ENCODE assay signal across 17 cellular contexts in the genomic region with DNA sequence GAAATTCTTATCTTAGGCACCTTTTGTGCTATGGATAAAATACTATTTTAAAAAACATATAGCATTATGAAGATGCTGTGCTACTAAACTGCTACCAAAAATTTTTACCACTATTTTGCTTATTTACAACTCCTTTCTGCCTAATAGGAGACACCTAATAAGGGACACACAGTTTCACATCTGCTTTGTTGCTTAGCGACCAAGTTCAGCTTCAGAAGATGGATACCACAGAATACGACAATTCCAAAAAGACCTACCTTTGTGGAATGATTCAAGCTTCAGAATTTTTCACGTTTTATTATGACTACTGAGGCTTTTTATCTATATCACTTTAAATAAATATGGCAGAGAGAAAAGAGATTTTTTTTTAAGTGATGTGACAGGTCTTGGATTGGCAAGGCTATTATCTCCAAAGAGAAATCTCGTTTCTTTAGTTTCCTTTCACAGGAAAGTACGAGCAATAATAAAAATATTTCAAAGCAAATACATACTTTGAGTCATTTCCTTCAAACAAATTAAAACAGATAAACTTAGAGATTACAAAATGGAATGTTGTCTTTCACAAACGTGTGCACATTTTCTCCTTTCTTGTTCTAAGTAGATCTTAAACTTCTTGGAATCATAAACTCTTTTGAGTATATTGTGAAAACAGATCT. TPM values are rescaled to one million over a fixed set of nuclear protein-coding genes. Genes with fewer than 3 reads are reported as not detected.
DNase-seq lines count a peak whose midpoint lies in the region; ATAC-seq, FAIRE-seq and TF ChIP-seq lines count a peak whose summit lies in the region.
"Had no signal": no experiment of that assay in that cellular context is flagged by ENCODE, and none has a peak within 500 bp of the region (broad histone marks: within the 10 kb centered on the region; RNA-seq: fewer than 3 reads in every experiment).

No MANE protein-coding gene starts in this region.

- H3K9ac ChIP-seq in K562 (ENCODE audit: insufficient read depth in 1 of 2, low read depth in 2 of 2, low read length in 2 of 2) (no peak overlapping the region), keratinocyte (ENCODE audit: control insufficient read depth, extremely low read depth, insufficient read depth, low read length) (peak overlapping the region; percentile 43)
- H3K9ac ChIP-seq: BLaER1 had no signal

- DNase-seq in EL: peak; percentile 36
- DNase-seq in MG63: no peak
- no peak for DNase-seq in K562 (ENCODE audit: extremely low read depth in 1 of 4, low spot score in 3 of 4)
- DNase-seq in keratinocyte (ENCODE audit: low read depth, low spot score): no peak
- no peak for DNase-seq in vagina (ENCODE audit: extremely low spot score in 2 of 2)
- no peak for DNase-seq in activated naive CD8-positive, alpha-beta T cell treated with anti-CD3 and anti-CD28 coated beads, Interleukin-2, amount 50 U/mL, for 24 hours
- DNase-seq in effector memory CD8-positive, alpha-beta T cell: no peak
- no peak for DNase-seq in naive thymus-derived CD8-positive, alpha-beta T cell
- DNase-seq: activated naive CD4-positive, alpha-beta T cell; H9; hippocampal formation; left colon; NCI-H1694 treated with DMSO at 0.1 percent for 48 hours; NCI-H69; testis had no signal

- peak overlapping the region; percentile 10 for H3K4me3 ChIP-seq in MG63
- no peak overlapping the region for H3K4me3 ChIP-seq in K562
- peak overlapping the region in 2 of 3 experiments; percentile 15 to 36 for H3K4me3 ChIP-seq in keratinocyte (ENCODE audit: control insufficient read depth in 2 of 3, extremely low read depth in 1 of 3, insufficient read depth in 2 of 3, low read depth in 1 of 3, low read length in 3 of 3)
- no peak overlapping the region for H3K4me3 ChIP-seq in vagina
- H3K4me3 ChIP-seq: BLaER1, testis had no signal

- in situ Hi-C loops in K562 (cut with MboI): no loop called here

- H3K27me3 Mint-ChIP-seq in activated naive CD8-positive, alpha-beta T cell treated with anti-CD3 and anti-CD28 coated beads, Interleukin-2, amount 50 U/mL, for 24 hours: no peaks in the 10 kb centered on the region
- H3K27me3 Mint-ChIP-seq in effector memory CD8-positive, alpha-beta T cell: no peaks in the 10 kb centered on the region
- H3K27me3 Mint-ChIP-seq in naive thymus-derived CD8-positive, alpha-beta T cell: no peaks in the 10 kb centered on the region

- TF ChIP-seq POLR2A in K562 (conservative IDR thresholded peaks at IDR 0.05) (no peak), vagina (IDR thresholded peaks at IDR 0.05) (no peak)

- dilution Hi-C loops in keratinocyte (cut with MboI; ENCODE audit: extremely low pct_ligation_motif_present, low sequenced_read_pairs): no loop called here

- TF ChIP-seq CTCF in K562 (IDR thresholded peaks at IDR 0.05 in 2 of 3, conservative IDR thresholded peaks at IDR 0.05 in 1 of 3; ENCODE audit: insufficient read depth in 2 of 3, low read depth in 1 of 3, low read length in 3 of 3) (no peak), keratinocyte (optimal IDR thresholded peaks at IDR 0.05 in 1 of 3, IDR thresholded peaks at IDR 0.05 in 1 of 3, conservative IDR thresholded peaks at IDR 0.05 in 1 of 3; ENCODE audit: extremely low read depth in 1 of 3, insufficient read depth in 2 of 3, low read length in 3 of 3) (no peak), vagina (IDR thresholded peaks at IDR 0.05) (no peak)

- H3K9me3 Mint-ChIP-seq in activated naive CD8-positive, alpha-beta T cell treated with anti-CD3 and anti-CD28 coated beads, Interleukin-2, amount 50 U/mL, for 24 hours: no peaks in the 10 kb centered on the region
- H3K9me3 Mint-ChIP-seq in effector memory CD8-positive, alpha-beta T cell: no peaks in the 10 kb centered on the region
- no peaks in the 10 kb centered on the region for H3K9me3 Mint-ChIP-seq in naive thymus-derived CD8-positive, alpha-beta T cell
- H3K9me3 Mint-ChIP-seq: H9 had no signal

- H3K27me3 ChIP-seq in MG63 (no peaks in the 10 kb centered on the region), K562 (ENCODE audit: control insufficient read depth in 2 of 2, insufficient read depth in 2 of 2, low read length in 2 of 2) (no peaks in the 10 kb centered on the region), keratinocyte (ENCODE audit: control insufficient read depth, extremely low read depth, insufficient read depth, low read length) (no peaks in the 10 kb centered on the region), vagina (no peaks in the 10 kb centered on the region)
- H3K27me3 ChIP-seq: BLaER1, testis had no signal

- WGBS in K562 (ENCODE audit: insufficient coverage, low coverage, missing lambda C conversion rate): 52% methylated on average over 6 of the region's 6 CpGs

- H3K36me3 Mint-ChIP-seq in activated naive CD8-positive, alpha-beta T cell treated with anti-CD3 and anti-CD28 coated beads, Interleukin-2, amount 50 U/mL, for 24 hours (ENCODE audit: low read depth): peaks cover 3% of the 10 kb centered on the region
- H3K36me3 Mint-ChIP-seq in effector memory CD8-positive, alpha-beta T cell (ENCODE audit: insufficient read depth): peaks cover 16% of the 10 kb centered on the region
- H3K36me3 Mint-ChIP-seq in naive thymus-derived CD8-positive, alpha-beta T cell: peaks cover 0 to 5% (median 1%) of the 10 kb centered on the region in 3 donors

- no peak overlapping the region for H3K27ac ChIP-seq in K562 (ENCODE audit: extremely low read depth, low read depth, low read length)
- H3K27ac ChIP-seq in keratinocyte (ENCODE audit: control insufficient read depth, insufficient read depth, low read length): peak overlapping the region; percentile 77
- no peak overlapping the region for H3K27ac ChIP-seq in vagina
- H3K27ac ChIP-seq: BLaER1, testis had no signal

- ATAC-seq in K562: no peak
- ATAC-seq in activated naive CD8-positive, alpha-beta T cell treated with anti-CD3 and anti-CD28 coated beads, Interleukin-2, amount 50 U/mL, for 24 hours: no peak
- no peak for ATAC-seq in effector memory CD8-positive, alpha-beta T cell (replicated peaks)
- no peak for ATAC-seq in naive thymus-derived CD8-positive, alpha-beta T cell
- ATAC-seq: left colon had no signal

- no peak overlapping the region for H3K4me2 ChIP-seq in K562 (ENCODE audit: insufficient read depth, low read length)
- H3K4me2 ChIP-seq in keratinocyte (ENCODE audit: control insufficient read depth, extremely low read depth, insufficient read depth, low read depth, low read length): peak overlapping the region; percentile 79
- H3K4me2 ChIP-seq: BLaER1 had no signal

- no peaks in the 10 kb centered on the region for H3K36me3 ChIP-seq in MG63
- H3K36me3 ChIP-seq in K562 (ENCODE audit: control insufficient read depth, insufficient read depth, low read length): peaks cover 2% of the 10 kb centered on the region; the same call in 2 of the 3 replicates
- no peaks in the 10 kb centered on the region for H3K36me3 ChIP-seq in keratinocyte (ENCODE audit: control insufficient read depth in 2 of 2, extremely low read depth in 1 of 2, insufficient read depth in 2 of 2, low read length in 2 of 2)
- H3K36me3 ChIP-seq in vagina: no peaks in the 10 kb centered on the region

- H2AFZ ChIP-seq in K562 (ENCODE audit: low read depth, low read length) (no peak overlapping the region), keratinocyte (ENCODE audit: control insufficient read depth, low read length) (no peak overlapping the region)

- no peak overlapping the region for H3K4me3 Mint-ChIP-seq in activated naive CD8-positive, alpha-beta T cell treated with anti-CD3 and anti-CD28 coated beads, Interleukin-2, amount 50 U/mL, for 24 hours
- H3K4me3 Mint-ChIP-seq in effector memory CD8-positive, alpha-beta T cell: no peak overlapping the region
- no peak overlapping the region for H3K4me3 Mint-ChIP-seq in naive thymus-derived CD8-positive, alpha-beta T cell
- H3K4me3 Mint-ChIP-seq: H9 had no signal

- H3K9me3 ChIP-seq in MG63: no peaks in the 10 kb centered on the region
- no peaks in the 10 kb centered on the region for H3K9me3 ChIP-seq in K562 (replicated peaks; ENCODE audit: control insufficient read depth, insufficient read depth, low read depth, low read length)
- no peaks in the 10 kb centered on the region for H3K9me3 ChIP-seq in keratinocyte (ENCODE audit: control insufficient read depth, low read depth, low read length)
- H3K9me3 ChIP-seq in vagina: no peaks in the 10 kb centered on the region
- H3K9me3 ChIP-seq: BLaER1, testis had no signal

- H3K79me2 ChIP-seq in K562 (ENCODE audit: control insufficient read depth, insufficient read depth, low read length): peaks cover 67% of the 10 kb centered on the region
- H3K79me2 ChIP-seq in keratinocyte (ENCODE audit: control insufficient read depth, insufficient read depth, low read length): peaks cover 55% of the 10 kb centered on the region

- BruUV-seq in K562 (replicated peaks; lab: Mats Ljungman, UMichigan): no TSS peak

- CTCF ChIA-PET in K562 (lab: Yijun Ruan, JAX; ENCODE audit: low intra/inter-chr PET ratio): no interaction called here

- peaks cover 12% of the 10 kb centered on the region for H3K4me1 Mint-ChIP-seq in activated naive CD8-positive, alpha-beta T cell treated with anti-CD3 and anti-CD28 coated beads, Interleukin-2, amount 50 U/mL, for 24 hours
- H3K4me1 Mint-ChIP-seq in effector memory CD8-positive, alpha-beta T cell (ENCODE audit: low read depth in 2 of 2): peaks cover 9% of the 10 kb centered on the region in 2 donors
- peaks cover 0 to 28% (median 14%) of the 10 kb centered on the region in 4 donors for H3K4me1 Mint-ChIP-seq in naive thymus-derived CD8-positive, alpha-beta T cell
- H3K4me1 Mint-ChIP-seq: H9 had no signal

- POLR2A ChIA-PET in K562 (lab: Yijun Ruan, JAX): interaction anchor here (1.0 kb wide), 1 partner anchor 12 kb away, joined by 3 read pairs; no protein-coding TSS in a partner anchor
- POLR2A ChIA-PET in naive thymus-derived CD8-positive, alpha-beta T cell (lab: Charles Lee): no interaction called here

- intact Hi-C loops in K562 (cut with micrococcal nuclease) (no loop called here), vagina (cut with DNase I) (no loop called here)

- H3K9me1 ChIP-seq in K562 (ENCODE audit: control insufficient read depth, insufficient read depth, low read length) (no peaks in the 10 kb centered on the region), keratinocyte (ENCODE audit: control insufficient read depth, extremely low read depth, insufficient read depth, low read length) (no peaks in the 10 kb centered on the region)

- no peak overlapping the region for H3K27ac Mint-ChIP-seq in activated naive CD8-positive, alpha-beta T cell treated with anti-CD3 and anti-CD28 coated beads, Interleukin-2, amount 50 U/mL, for 24 hours
- H3K27ac Mint-ChIP-seq in effector memory CD8-positive, alpha-beta T cell: no peak overlapping the region
- H3K27ac Mint-ChIP-seq in naive thymus-derived CD8-positive, alpha-beta T cell: no peak overlapping the region
- H3K27ac Mint-ChIP-seq: H9 had no signal

- TF ChIP-seq RAD21 in K562 (CRISPR knock-in tag; conservative IDR thresholded peaks at IDR 0.05 in 1 of 2, IDR thresholded peaks at IDR 0.05 in 1 of 2): no peak

- no peak for FAIRE-seq in K562 (lab: Jason Lieb, UNC)
- no peak for FAIRE-seq in keratinocyte (lab: Jason Lieb, UNC)
- FAIRE-seq: TTC549 had no signal

- H3K4me1 ChIP-seq in K562 (replicated peaks in 1 of 2; ENCODE audit: control insufficient read depth in 2 of 2, insufficient read depth in 2 of 2, low read length in 2 of 2): no peaks in the 10 kb centered on the region
- peaks cover 4% of the 10 kb centered on the region for H3K4me1 ChIP-seq in keratinocyte (ENCODE audit: control insufficient read depth, extremely low read depth, insufficient read depth, low read length)
- peaks cover 16% of the 10 kb centered on the region for H3K4me1 ChIP-seq in vagina
- H3K4me1 ChIP-seq: testis had no signal

- TF ChIP-seq EP300 in K562 (IDR thresholded peaks at IDR 0.05; ENCODE audit: low read length): no peak

- peaks cover 3% of the 10 kb centered on the region; the same call in 1 of the 2 replicates for H4K20me1 ChIP-seq in K562 (replicated peaks; ENCODE audit: control insufficient read depth, insufficient read depth, low read length)
- no peaks in the 10 kb centered on the region for H4K20me1 ChIP-seq in keratinocyte (ENCODE audit: control insufficient read depth, extremely low read depth, insufficient read depth, low read length)

RNA-seq across cellular contexts. Expression of gene SPAG9, which starts 35.4 kb away (rescaled TPM):
- total RNA-seq in MG63 (2014; rRNA removed; shearing (Covaris generic); ENCODE audit: low replicate concordance): 53.8 and 65.5 TPM in 2 replicates
- total RNA-seq in K562 (2011; cell fraction: chromatin; rRNA removed; ENCODE audit: low replicate concordance): 145 and 406 TPM in 2 replicates
- total RNA-seq in K562 (2011; cell fraction: nucleolus; rRNA removed): 54.2 and 98.0 TPM in 2 replicates
- 135 and 220 TPM in 2 replicates for total RNA-seq in K562 (2011; cell fraction: nucleoplasm; rRNA removed)
- 41.8 and 53.8 TPM in 2 replicates for total RNA-seq in K562 (2014; rRNA removed)
- total RNA-seq in K562 (2014; rRNA removed; fragmentation: Illumina TruSeq; extraction: Trizol): 87.8 and 101 TPM in 2 replicates
- total RNA-seq in K562 (2015; rRNA removed; fragmentation: Illumina TruSeq; extraction: Trizol): 79.7 and 99.2 TPM in 2 replicates
- total RNA-seq in K562 (2021): 61.5 and 65.1 TPM in 2 replicates
- 62.1 and 65.8 TPM in 2 replicates for polyA plus RNA-seq in K562 (2011; rRNA removed)
- 12.8 and 27.7 TPM in 2 replicates for polyA plus RNA-seq in K562 (2011; cell fraction: cytosol; rRNA removed)
- 98.3 and 139 TPM in 2 replicates for polyA plus RNA-seq in K562 (2011; cell fraction: nucleus; rRNA removed)
- polyA plus RNA-seq in K562 (2012): 54.2 and 56.4 TPM in 2 replicates
- 58.2 and 59.8 TPM in 2 replicates for polyA plus RNA-seq in K562 (2014; fragmentation: Illumina TruSeq; extraction: Trizol)
- polyA plus RNA-seq in K562 (2014; fragmentation: Nextera tagmentation; extraction: Ambion mirVana): 10 to 100 TPM; 12.2 to 15.2 TPM
- polyA plus RNA-seq in K562 (2014; rRNA removed): 34.8 and 42.7 TPM in 2 replicates
- 152 and 201 TPM in 2 replicates for polyA minus RNA-seq in K562 (2011; rRNA and poly(A)+ RNA removed)
- polyA minus RNA-seq in K562 (2011; cell fraction: cytosol; rRNA and poly(A)+ RNA removed): 40.0 and 51.0 TPM in 2 replicates
- polyA minus RNA-seq in K562 (2011; cell fraction: nucleus; rRNA and poly(A)+ RNA removed): 66.4 and 137 TPM in 2 replicates
- 34.6 to 43.1 TPM (median 36.7 TPM) in 3 replicates for polyA plus RNA-seq in keratinocyte
- polyA plus RNA-seq in keratinocyte (2011; ENCODE audit: low read depth): 258 TPM
- polyA plus RNA-seq in keratinocyte (2011; cell fraction: cytosol; rRNA removed): 24.1 and 35.5 TPM in 2 replicates
- 63.9 and 76.1 TPM in 2 replicates for polyA plus RNA-seq in keratinocyte (2011; cell fraction: nucleus; rRNA removed)
- 43.4 and 63.7 TPM in 2 replicates for polyA plus RNA-seq in keratinocyte (2012; ENCODE audit: low replicate concordance)
- 57.8 to 121 TPM (median 88.9 TPM) in 3 replicates for polyA minus RNA-seq in keratinocyte
- 37.2 TPM for polyA minus RNA-seq in keratinocyte (2011; cell fraction: cytosol; rRNA and poly(A)+ RNA removed)
- 70.3 and 145 TPM in 2 replicates for polyA minus RNA-seq in keratinocyte (2011; cell fraction: nucleus; rRNA and poly(A)+ RNA removed)
- 92.6 TPM for total RNA-seq in vagina
- 10 to 100 TPM; 52.4 to 58.0 TPM for total RNA-seq in naive thymus-derived CD8-positive, alpha-beta T cell
- 1 to 10 TPM; 2.1 to 3.9 (median 2.8) TPM for polyA plus RNA-seq in naive thymus-derived CD8-positive, alpha-beta T cell

Comparison
In these comparisons a context has a peak if more than half of its experiments do, and no peak if none do; other contexts are left out.
1. H3K4me3 ChIP-seq: peak in MG63 (single experiment) and keratinocyte (2 of 3); none in K562 (single experiment) and vagina (0 of 2).